In genomic region chr22:30574095-30574981, GRCh38 we compare ENCODE assay signal across 10 cellular contexts. TPM values are rescaled to one million over a fixed set of nuclear protein-coding genes. Genes with fewer than 3 reads are reported as not detected.
DNase-seq lines count a peak whose midpoint lies in the region; ATAC-seq and TF ChIP-seq lines count a peak whose summit lies in the region.
"Had no signal": no experiment of that assay in that cellular context is flagged by ENCODE, and none has a peak within 500 bp of the region (broad histone marks: within the 10 kb centered on the region; RNA-seq: fewer than 3 reads in every experiment).

Gene GAL3ST1, minus strand, starts transcription at chr22:30574665. Its CDS starts 17,273 bp downstream, at chr22:30557392.

- peaks cover 16% of the 10 kb centered on the region for H3K36me3 ChIP-seq in breast epithelium
- H3K36me3 ChIP-seq in mucosa of stomach (ENCODE audit: control insufficient read depth, insufficient read depth, low read length): peaks cover 4% of the 10 kb centered on the region
- H3K36me3 ChIP-seq in vagina: peaks cover 0 to 36% of the 10 kb centered on the region in 2 donors

- peaks cover 6% of the 10 kb centered on the region for H3K27me3 Mint-ChIP-seq in MCF 10A (ENCODE audit: insufficient read depth, unreplicated experiment)
- H3K27me3 Mint-ChIP-seq in activated CD4-positive, alpha-beta T cell treated with anti-CD3 and anti-CD28 coated beads, Interleukin-2, amount 10 ng/mL, durations not matched to agents 7 days and 5 days: peaks cover 10% of the 10 kb centered on the region

- H3K27ac ChIP-seq in breast epithelium (peak within 1 kb of the TSS; percentile 30 to 69), vagina (no peak within 1 kb of the TSS)

- no TSS peak for BruUV-seq in MCF 10A (replicated peaks; lab: Mats Ljungman, UMichigan)

- H3K9me3 ChIP-seq in breast epithelium: no peaks in the 10 kb centered on the region
- H3K9me3 ChIP-seq in mucosa of stomach (ENCODE audit: control insufficient read depth, low read length): no peaks in the 10 kb centered on the region
- H3K9me3 ChIP-seq in vagina: no peaks in the 10 kb centered on the region

- H3K4me1 ChIP-seq in breast epithelium (no peaks in the 10 kb centered on the region), mucosa of stomach (ENCODE audit: control insufficient read depth, insufficient read depth, low read length) (peaks cover 40% of the 10 kb centered on the region), vagina (peaks cover 16% of the 10 kb centered on the region)

- POLR2A ChIA-PET in MCF 10A (lab: Yijun Ruan, JAX): interaction anchor here (1.1 kb wide), 1 partner anchor 17 kb away, joined by 4 read pairs; the partner anchor contains the start of gene PES1
- POLR2A ChIA-PET in activated CD4-positive, alpha-beta T cell treated with anti-CD3 and anti-CD28 coated beads, Interleukin-2, amount 10 ng/mL, durations not matched to agents 7 days and 5 days (lab: Charles Lee): no interaction called here

- peak; percentile 5 for ATAC-seq in esophagus mucosa

- H3K27ac Mint-ChIP-seq in MCF 10A (ENCODE audit: low read depth, unreplicated experiment): no peak within 1 kb of the TSS
- H3K27ac Mint-ChIP-seq in activated CD4-positive, alpha-beta T cell treated with anti-CD3 and anti-CD28 coated beads, Interleukin-2, amount 10 ng/mL, durations not matched to agents 7 days and 5 days: no peak within 1 kb of the TSS

- H3K4me3 Mint-ChIP-seq in MCF 10A (ENCODE audit: unreplicated experiment): no peak within 1 kb of the TSS
- H3K4me3 Mint-ChIP-seq in activated CD4-positive, alpha-beta T cell treated with anti-CD3 and anti-CD28 coated beads, Interleukin-2, amount 10 ng/mL, durations not matched to agents 7 days and 5 days: no peak within 1 kb of the TSS

- CTCF ChIA-PET in MCF 10A (lab: Yijun Ruan, JAX): no interaction called here
- CTCF ChIA-PET in activated CD4-positive, alpha-beta T cell treated with anti-CD3 and anti-CD28 coated beads, Interleukin-2, amount 10 ng/mL, durations not matched to agents 7 days and 5 days (lab: Charles Lee): interaction anchor here (0.6 to 1.2 kb wide), 2 partner anchors 17 to 1871 kb away, joined by 3 read pairs; no protein-coding TSS in a partner anchor

- DNase-seq in breast epithelium (ENCODE audit: low spot score in 2 of 2) (no peak), MCF 10A (ENCODE audit: unreplicated experiment) (no peak), vagina (ENCODE audit: extremely low spot score in 2 of 2) (no peak), NCI-H524 (lab: John Stamatoyannopoulos, UW) (no peak)
- no peak for DNase-seq in activated CD4-positive, alpha-beta T cell treated with anti-CD3 and anti-CD28 coated beads, Interleukin-2, amount 10 ng/mL, durations not matched to agents 7 days and 5 days
- DNase-seq in activated naive CD4-positive, alpha-beta T cell treated with anti-CD3 and anti-CD28 coated beads, Interleukin-2, amount 50 U/mL, for 16 hours: no peak
- DNase-seq: SW 1271 had no signal

- TF ChIP-seq POLR2A in breast epithelium (IDR thresholded peaks at IDR 0.05): no peak
- TF ChIP-seq POLR2A in vagina (IDR thresholded peaks at IDR 0.05): no peak

- peaks cover 49% of the 10 kb centered on the region for H3K36me3 Mint-ChIP-seq in MCF 10A (ENCODE audit: insufficient read depth, unreplicated experiment)
- H3K36me3 Mint-ChIP-seq in activated CD4-positive, alpha-beta T cell treated with anti-CD3 and anti-CD28 coated beads, Interleukin-2, amount 10 ng/mL, durations not matched to agents 7 days and 5 days (ENCODE audit: low read depth): peaks cover 18% of the 10 kb centered on the region

- no peaks in the 10 kb centered on the region for H3K27me3 ChIP-seq in breast epithelium
- no peaks in the 10 kb centered on the region for H3K27me3 ChIP-seq in mucosa of stomach (ENCODE audit: control insufficient read depth, insufficient read depth, low read length)
- no peaks in the 10 kb centered on the region for H3K27me3 ChIP-seq in vagina

- peak within 1 kb of the TSS; percentile 80 for H3K9ac ChIP-seq in mucosa of stomach (ENCODE audit: low read length)

- peaks cover 5% of the 10 kb centered on the region for H3K4me1 Mint-ChIP-seq in MCF 10A (ENCODE audit: insufficient read depth, unreplicated experiment)
- no peaks in the 10 kb centered on the region for H3K4me1 Mint-ChIP-seq in activated CD4-positive, alpha-beta T cell treated with anti-CD3 and anti-CD28 coated beads, Interleukin-2, amount 10 ng/mL, durations not matched to agents 7 days and 5 days

- no peak for TF ChIP-seq CTCF in breast epithelium (IDR thresholded peaks at IDR 0.05)
- no peak for TF ChIP-seq CTCF in MCF 10A (IDR thresholded peaks at IDR 0.05; ENCODE audit: unreplicated experiment)
- no peak for TF ChIP-seq CTCF in vagina (IDR thresholded peaks at IDR 0.05)

- H3K4me3 ChIP-seq in breast epithelium (peak within 1 kb of the TSS in 2 of 3 donors; percentile 28 to 46), mucosa of stomach (ENCODE audit: low read length) (peak within 1 kb of the TSS; percentile 68), vagina (peak within 1 kb of the TSS; percentile 7 to 36)

- H3K9me3 Mint-ChIP-seq in MCF 10A (ENCODE audit: unreplicated experiment): no peaks in the 10 kb centered on the region
- no peaks in the 10 kb centered on the region for H3K9me3 Mint-ChIP-seq in activated CD4-positive, alpha-beta T cell treated with anti-CD3 and anti-CD28 coated beads, Interleukin-2, amount 10 ng/mL, durations not matched to agents 7 days and 5 days
- H3K9me3 Mint-ChIP-seq: naive thymus-derived CD8-positive, alpha-beta T cell had no signal

- intact Hi-C loops in breast epithelium (cut with DNase I; ENCODE audit: low total_unique reads) (no loop called here), MCF 10A (cut with micrococcal nuclease) (no loop called here), vagina (cut with DNase I) (no loop called here)

RNA-seq across cellular contexts. Expression of gene GAL3ST1, which starts in this region (rescaled TPM):
- 1 to 10 TPM; 1.3 to 2.6 (median 1.3) TPM for total RNA-seq in breast epithelium
- not detected in 2 replicates for total RNA-seq in MCF 10A (2022)
- total RNA-seq in esophagus mucosa: not detected
- total RNA-seq in vagina: not detected
- total RNA-seq in activated CD4-positive, alpha-beta T cell treated with anti-CD3 and anti-CD28 coated beads, Interleukin-2, amount 10 ng/mL, durations not matched to agents 7 days and 5 days: not detected

Comparison
In these comparisons a context has a peak if more than half of its experiments do, and no peak if none do; other contexts are left out.
1. Peak in ATAC-seq in esophagus mucosa; RNA of the gene not detected or under 1 TPM.